Comparison of ENCODE assay signal across 14 cellular contexts in genomic region chr12:124851344-124851743, GRCh38. TPM values are rescaled to one million over a fixed set of nuclear protein-coding genes. Genes with fewer than 3 reads are reported as not detected.
DNase-seq lines count a peak whose midpoint lies in the region; ATAC-seq, FAIRE-seq and TF ChIP-seq lines count a peak whose summit lies in the region.
"Had no signal": no experiment of that assay in that cellular context is flagged by ENCODE, and none has a peak within 500 bp of the region (broad histone marks: within the 10 kb centered on the region; RNA-seq: fewer than 3 reads in every experiment).

No MANE protein-coding gene starts in this region.

- H3K4me3 Mint-ChIP-seq in astrocyte (ENCODE audit: unreplicated experiment): peak overlapping the region; percentile 6
- H3K4me3 Mint-ChIP-seq: CD8-positive, alpha-beta T cell had no signal

- no peak overlapping the region for H2AFZ ChIP-seq in astrocyte (ENCODE audit: low read depth, low read length)
- no peak overlapping the region for H2AFZ ChIP-seq in hepatocyte
- H2AFZ ChIP-seq: GM23248 had no signal

- H3K27ac Mint-ChIP-seq in astrocyte (ENCODE audit: unreplicated experiment): no peak overlapping the region
- H3K27ac Mint-ChIP-seq: CD8-positive, alpha-beta T cell had no signal

- H4K20me1 ChIP-seq in astrocyte (ENCODE audit: insufficient read depth, low read length): peaks cover 28% of the 10 kb centered on the region
- no peaks in the 10 kb centered on the region for H4K20me1 ChIP-seq in hepatocyte (ENCODE audit: insufficient read depth, poor library complexity, severe bottlenecking)

- no peaks in the 10 kb centered on the region for H3K36me3 ChIP-seq in astrocyte (ENCODE audit: insufficient read depth, low read length)
- no peaks in the 10 kb centered on the region for H3K36me3 ChIP-seq in hepatocyte (replicated peaks; ENCODE audit: insufficient read depth, low read depth)

- 88% methylated on average over 8 of the region's 8 CpGs for WGBS in hepatocyte (ENCODE audit: low lambda C conversion rate, missing lambda C conversion rate)

- H3K79me2 ChIP-seq in astrocyte (ENCODE audit: insufficient read depth, low read length) (no peaks in the 10 kb centered on the region), hepatocyte (peaks cover 37% of the 10 kb centered on the region)

- H3K9me3 ChIP-seq in astrocyte (ENCODE audit: insufficient read depth, low read depth, low read length) (no peaks in the 10 kb centered on the region), hepatocyte (ENCODE audit: low read depth) (no peaks in the 10 kb centered on the region)

- H3K27ac ChIP-seq in astrocyte (ENCODE audit: low read depth, low read length): no peak overlapping the region
- peak overlapping the region; percentile 91 for H3K27ac ChIP-seq in hepatocyte
- H3K27ac ChIP-seq: GM23248 had no signal

- FAIRE-seq in astrocyte (lab: Jason Lieb, UNC): no peak
- FAIRE-seq: GM12892, H54, HTR-8/SVneo had no signal

- DNase-seq in astrocyte (ENCODE audit: low read depth): no peak
- peak; percentile 60 for DNase-seq in hepatocyte (ENCODE audit: low spot score)
- peak; percentile 19 for DNase-seq in renal cortical epithelial cell (ENCODE audit: low read depth)
- DNase-seq: CD8-positive, alpha-beta T cell; COR-L47; DND-41; GDM1; GM23248 had no signal

- peaks cover 3% of the 10 kb centered on the region for H3K4me1 ChIP-seq in astrocyte (ENCODE audit: insufficient read depth, low read length)
- peaks cover 27% of the 10 kb centered on the region for H3K4me1 ChIP-seq in hepatocyte (ENCODE audit: insufficient read depth)

- H3K27me3 Mint-ChIP-seq in astrocyte (ENCODE audit: low read depth, unreplicated experiment): peaks cover 2% of the 10 kb centered on the region

- H3K4me2 ChIP-seq in astrocyte (ENCODE audit: low read length) (no peak overlapping the region), hepatocyte (peak overlapping the region; percentile 23)

- no peak for TF ChIP-seq CTCF in astrocyte (IDR thresholded peaks at IDR 0.05; ENCODE audit: insufficient read depth, low read depth, low read length)
- no peak for TF ChIP-seq CTCF in hepatocyte (IDR thresholded peaks at IDR 0.05; ENCODE audit: poor library complexity)

- H3K9me3 Mint-ChIP-seq in astrocyte (ENCODE audit: unreplicated experiment): no peaks in the 10 kb centered on the region
- H3K9me3 Mint-ChIP-seq: CD8-positive, alpha-beta T cell had no signal

- H3K9me2 ChIP-seq in hepatocyte (replicated peaks; ENCODE audit: insufficient read depth): no peaks in the 10 kb centered on the region

- peaks cover 10% of the 10 kb centered on the region for H3K36me3 Mint-ChIP-seq in astrocyte (ENCODE audit: low read depth, unreplicated experiment)
- H3K36me3 Mint-ChIP-seq: CD8-positive, alpha-beta T cell had no signal

- H3K27me3 ChIP-seq in astrocyte (ENCODE audit: insufficient read depth, low read length) (no peaks in the 10 kb centered on the region), hepatocyte (no peaks in the 10 kb centered on the region)

- ATAC-seq in HG03139 (IDR thresholded peaks at IDR 0.05; ENCODE audit: unreplicated experiment): no peak
- ATAC-seq in HG02852 (IDR thresholded peaks at IDR 0.05; ENCODE audit: unreplicated experiment): no peak
- no peak for ATAC-seq in HG03354 (IDR thresholded peaks at IDR 0.05; ENCODE audit: poor library complexity, severe bottlenecking, unreplicated experiment)
- ATAC-seq: CD8-positive, alpha-beta T cell had no signal

- peaks cover 15% of the 10 kb centered on the region for H3K4me1 Mint-ChIP-seq in astrocyte (ENCODE audit: low read depth, unreplicated experiment)

- no peak overlapping the region for H3K9ac ChIP-seq in astrocyte (ENCODE audit: low read length)
- H3K9ac ChIP-seq: GM23248 had no signal

- H3K4me3 ChIP-seq in astrocyte (ENCODE audit: insufficient read depth, low read depth, low read length) (no peak overlapping the region), hepatocyte (no peak overlapping the region)
- H3K4me3 ChIP-seq: GM23248 had no signal

RNA-seq across cellular contexts. Expression of gene SCARB1, which starts 12.3 kb away (rescaled TPM):
- total RNA-seq in astrocyte (44.5 and 48.4 TPM in 2 replicates), hepatocyte (50.4 and 51.5 TPM in 2 replicates), renal cortical epithelial cell (5.2 and 10.0 TPM in 2 replicates)
- 68.1 and 90.0 TPM in 2 replicates for polyA plus RNA-seq in hepatocyte
